ENCODE assay signal across 16 cellular contexts in genomic region chr12:38411947-38412346, GRCh38.
DNase-seq lines count a peak whose midpoint lies in the region; ATAC-seq, FAIRE-seq and TF ChIP-seq lines count a peak whose summit lies in the region.
"Had no signal": no experiment of that assay in that cellular context is flagged by ENCODE, and none has a peak within 500 bp of the region (broad histone marks: within the 10 kb centered on the region; RNA-seq: fewer than 3 reads in every experiment).

No MANE protein-coding gene starts in this region.

- H3K9ac ChIP-seq in K562 (ENCODE audit: insufficient read depth in 1 of 2, low read depth in 2 of 2, low read length in 2 of 2) (no peak overlapping the region), neuronal stem cell (ENCODE audit: low read depth, low read length, poor library complexity) (no peak overlapping the region)

- H3K27me3 Mint-ChIP-seq in GM23338 (ENCODE audit: insufficient read depth, low read depth, poor library complexity), result no peaks in the 10 kb centered on the region
- H3K27me3 Mint-ChIP-seq: CD4-positive, alpha-beta T cell had no signal

- in situ Hi-C loops in K562 (cut with MboI), result no loop called here

- TF ChIP-seq EP300 in A549 (IDR thresholded peaks at IDR 0.05), result no peak
- no peak for TF ChIP-seq EP300 in K562 (IDR thresholded peaks at IDR 0.05; ENCODE audit: low read length)

- no peak overlapping the region for H2BK120ac ChIP-seq in neuronal stem cell (ENCODE audit: low read depth, low read length)

- POLR2A ChIA-PET in A549 (lab: Yijun Ruan, JAX) (no interaction called here), K562 (lab: Yijun Ruan, JAX) (no interaction called here)

- H3K36me3 ChIP-seq in GM23338 (ENCODE audit: insufficient read depth) (no peaks in the 10 kb centered on the region), K562 (ENCODE audit: control insufficient read depth, insufficient read depth, low read length) (no peaks in the 10 kb centered on the region), neuronal stem cell (replicated peaks in 1 of 2; ENCODE audit: control insufficient read depth in 2 of 2, insufficient read depth in 2 of 2, low read length in 2 of 2) (no peaks in the 10 kb centered on the region)
- H3K36me3 ChIP-seq: BE2C had no signal

- H3F3A ChIP-seq in GM23338 (replicated peaks; ENCODE audit: low read depth), result no peaks in the 10 kb centered on the region

- intact Hi-C loops in K562 (cut with micrococcal nuclease), result no loop called here

- H2AK5ac ChIP-seq in neuronal stem cell (ENCODE audit: low read depth, low read length), result no peak overlapping the region

- TF ChIP-seq POLR2A in A549 (IDR thresholded peaks at IDR 0.05; ENCODE audit: low read length) (no peak), K562 (conservative IDR thresholded peaks at IDR 0.05) (no peak)

- H3K36me3 Mint-ChIP-seq in GM23338 (ENCODE audit: low read depth), result no peaks in the 10 kb centered on the region

- H3K27me3 ChIP-seq in GM23338 (ENCODE audit: insufficient read depth), result no peaks in the 10 kb centered on the region
- H3K27me3 ChIP-seq in K562 (ENCODE audit: control insufficient read depth in 2 of 2, insufficient read depth in 2 of 2, low read length in 2 of 2), result no peaks in the 10 kb centered on the region
- H3K27me3 ChIP-seq in neuronal stem cell (ENCODE audit: control insufficient read depth in 3 of 3, insufficient read depth in 3 of 3, low read depth in 1 of 3, low read length in 3 of 3), result no peaks in the 10 kb centered on the region

- FAIRE-seq in A549 (lab: Jason Lieb, UNC), result no peak
- FAIRE-seq in K562 (lab: Jason Lieb, UNC), result no peak
- FAIRE-seq: GM18507 had no signal

- CTCF ChIA-PET in A549 (lab: Yijun Ruan, JAX), result no interaction called here
- CTCF ChIA-PET in K562 (lab: Yijun Ruan, JAX; ENCODE audit: low intra/inter-chr PET ratio), result no interaction called here

- H3K4me1 ChIP-seq in A549, result no peaks in the 10 kb centered on the region
- peaks cover 26% of the 10 kb centered on the region; the same call in 1 of the 2 replicates for H3K4me1 ChIP-seq in GM23338 (ENCODE audit: insufficient read depth)
- no peaks in the 10 kb centered on the region for H3K4me1 ChIP-seq in K562 (replicated peaks in 1 of 2; ENCODE audit: control insufficient read depth in 2 of 2, insufficient read depth in 2 of 2, low read length in 2 of 2)
- peaks cover 0 to 6% of the 10 kb centered on the region in 2 donors for H3K4me1 ChIP-seq in neuronal stem cell (ENCODE audit: control insufficient read depth in 2 of 2, insufficient read depth in 1 of 2, low read depth in 1 of 2, low read length in 2 of 2)
- H3K4me1 ChIP-seq: BE2C, Caco-2 had no signal

- peaks cover under 1% of the 10 kb centered on the region for H3K9me3 Mint-ChIP-seq in GM23338

- no peak overlapping the region for H3K18ac ChIP-seq in neuronal stem cell (ENCODE audit: low read length)

- H3K4me3 ChIP-seq in A549, result no peak overlapping the region
- no peak overlapping the region for H3K4me3 ChIP-seq in GM23338
- H3K4me3 ChIP-seq in K562, result no peak overlapping the region
- no peak overlapping the region for H3K4me3 ChIP-seq in neuronal stem cell (ENCODE audit: low read length in 2 of 2)

- no peak for DNase-seq in A549 (ENCODE audit: low read depth in 1 of 2, low spot score in 1 of 2)
- DNase-seq in GM23338 (ENCODE audit: low spot score), result no peak
- no peak for DNase-seq in K562 (ENCODE audit: extremely low read depth in 1 of 4, low spot score in 3 of 4)
- no peak for DNase-seq in neuronal stem cell (ENCODE audit: low spot score)
- DNase-seq in UCSD-AML1 (lab: John Stamatoyannopoulos, UW; ENCODE audit: unreplicated experiment), result no peak
- no peak for DNase-seq in NCI-H345 treated with DMSO at 0.1 percent for 48 hours (lab: John Stamatoyannopoulos, UW; ENCODE audit: unreplicated experiment)
- DNase-seq: ACHN; BE2C; C1 segment of cervical spinal cord; Caco-2; CD4-positive, alpha-beta T cell; DMS153; DMS79; GDM1; HCEC 1CT had no signal

- TF ChIP-seq CTCF in A549 (IDR thresholded peaks at IDR 0.05) (no peak), GM23338 (conservative IDR thresholded peaks at IDR 0.05; ENCODE audit: low read depth in 2 of 2) (no peak), K562 (IDR thresholded peaks at IDR 0.05 in 2 of 3, conservative IDR thresholded peaks at IDR 0.05 in 1 of 3; ENCODE audit: insufficient read depth in 2 of 3, low read depth in 1 of 3, low read length in 3 of 3) (no peak)

- H4K20me1 ChIP-seq in GM23338 (replicated peaks; ENCODE audit: insufficient read depth) (no peaks in the 10 kb centered on the region), K562 (replicated peaks; ENCODE audit: control insufficient read depth, insufficient read depth, low read length) (no peaks in the 10 kb centered on the region)

- H4K91ac ChIP-seq in neuronal stem cell (ENCODE audit: low read depth, low read length, poor library complexity), result no peak overlapping the region

- H3K9me3 ChIP-seq in A549, result no peaks in the 10 kb centered on the region
- H3K9me3 ChIP-seq in K562 (replicated peaks; ENCODE audit: control insufficient read depth, insufficient read depth, low read depth, low read length), result no peaks in the 10 kb centered on the region
- no peaks in the 10 kb centered on the region for H3K9me3 ChIP-seq in neuronal stem cell (replicated peaks in 1 of 2; ENCODE audit: control insufficient read depth in 2 of 2, insufficient read depth in 1 of 2, low read depth in 1 of 2, low read length in 2 of 2)
- H3K9me3 ChIP-seq: BE2C, Caco-2 had no signal

- H4K8ac ChIP-seq in neuronal stem cell (ENCODE audit: low read depth, low read length), result no peak overlapping the region

- TF ChIP-seq RAD21 in A549 (conservative IDR thresholded peaks at IDR 0.05 in 1 of 2, IDR thresholded peaks at IDR 0.05 in 1 of 2) (no peak), K562 (CRISPR knock-in tag; conservative IDR thresholded peaks at IDR 0.05 in 1 of 2, IDR thresholded peaks at IDR 0.05 in 1 of 2) (no peak)

- H3K27ac Mint-ChIP-seq in GM23338, result peak overlapping the region; percentile 81
- H3K27ac Mint-ChIP-seq: CD4-positive, alpha-beta T cell had no signal

- H3K4ac ChIP-seq in neuronal stem cell (ENCODE audit: low read length), result no peak overlapping the region

- H3K79me1 ChIP-seq in neuronal stem cell (ENCODE audit: low read depth, low read length), result no peaks in the 10 kb centered on the region

- no peak overlapping the region for H2BK12ac ChIP-seq in neuronal stem cell (ENCODE audit: low read length)

- H3K79me2 ChIP-seq in GM23338 (replicated peaks; ENCODE audit: insufficient read depth) (no peaks in the 10 kb centered on the region), K562 (ENCODE audit: control insufficient read depth, insufficient read depth, low read length) (no peaks in the 10 kb centered on the region)

- H3K4me2 ChIP-seq in A549 (no peak overlapping the region), GM23338 (peak overlapping the region; percentile 44; the same call in 1 of the 2 replicates), K562 (ENCODE audit: insufficient read depth, low read length) (no peak overlapping the region), neuronal stem cell (ENCODE audit: insufficient read depth, low read length, poor library complexity, severe bottlenecking) (no peak overlapping the region)

- H3K4me1 Mint-ChIP-seq in GM23338, result peaks cover 23% of the 10 kb centered on the region

- H3K4me3 Mint-ChIP-seq in GM23338, result no peak overlapping the region
- H3K4me3 Mint-ChIP-seq: CD4-positive, alpha-beta T cell had no signal

- no peak overlapping the region for H3K27ac ChIP-seq in A549
- no peak overlapping the region for H3K27ac ChIP-seq in GM23338 (ENCODE audit: low read depth)
- H3K27ac ChIP-seq in K562 (ENCODE audit: extremely low read depth, low read depth, low read length), result no peak overlapping the region
- H3K27ac ChIP-seq in neuronal stem cell (replicated peaks; ENCODE audit: low read length), result no peak overlapping the region

- no peak overlapping the region for H2AFZ ChIP-seq in GM23338
- H2AFZ ChIP-seq in K562 (ENCODE audit: low read depth, low read length), result no peak overlapping the region
- peak overlapping the region; percentile 29 for H2AFZ ChIP-seq in neuronal stem cell (ENCODE audit: low read length)

- H3K23ac ChIP-seq in neuronal stem cell (ENCODE audit: low read depth, low read length, poor library complexity), result no peak overlapping the region

- H3K9me1 ChIP-seq in K562 (ENCODE audit: control insufficient read depth, insufficient read depth, low read length), result no peaks in the 10 kb centered on the region

- ATAC-seq in A549, result no peak
- no peak for ATAC-seq in GM23338
- ATAC-seq in K562, result no peak

- BruUV-seq in K562 (replicated peaks; lab: Mats Ljungman, UMichigan), result no TSS peak

- H3K9me2 ChIP-seq in GM23338 (ENCODE audit: insufficient read depth), result no peaks in the 10 kb centered on the region

- H2BK15ac ChIP-seq in neuronal stem cell (ENCODE audit: low read length), result no peak overlapping the region

- H3K14ac ChIP-seq in neuronal stem cell (ENCODE audit: low read length), result no peak overlapping the region

- H2BK5ac ChIP-seq in neuronal stem cell (ENCODE audit: low read length), result no peak overlapping the region

TF ChIP-seq in A549, 52 proteins besides CTCF, POLR2A, EP300 and RAD21:
- no peak for TF ChIP-seq ESRRA (IDR thresholded peaks at IDR 0.05; ENCODE audit: borderline replicate concordance, low read length)
- peak; percentile 92 for TF ChIP-seq MAFK (IDR thresholded peaks at IDR 0.05; ENCODE audit: partially characterized antibody)
- no peak for TF ChIP-seq SMC3 (IDR thresholded peaks at IDR 0.05)
- no peak for TF ChIP-seq JUNB (IDR thresholded peaks at IDR 0.05)

TF ChIP-seq in GM23338, 12 proteins besides CTCF, POLR2A, EP300 and RAD21 (continues in another document):
- TF ChIP-seq JUNB (IDR thresholded peaks at IDR 0.05; ENCODE audit: unreplicated experiment) (no peak), CREB1 (CRISPR knock-in tag; IDR thresholded peaks at IDR 0.05; ENCODE audit: low read depth) (no peak)

TF ChIP-seq in K562, 482 proteins besides CTCF, POLR2A, EP300 and RAD21:
- TF ChIP-seq MAFG (tag; conservative IDR thresholded peaks at IDR 0.05) (peak; percentile 49; the same call in 1 of the 2 replicates), ZNF316 (IDR thresholded peaks at IDR 0.05) (peak; percentile 49), MAFK (IDR thresholded peaks at IDR 0.05; ENCODE audit: low read length) (peak; percentile 76), CEBPB (tag; IDR thresholded peaks at IDR 0.05) (no peak), ZNF785 (CRISPR knock-in tag; IDR thresholded peaks at IDR 0.05) (no peak), MAFF (IDR thresholded peaks at IDR 0.05; ENCODE audit: low read length) (peak; percentile 83)

Comparison
In these comparisons a context has a peak if more than half of its experiments do, and no peak if none do; other contexts are left out.
1. Of the 35 proteins assayed by ChIP-seq in both K562 and A549: peak only in K562: none; only in A549: none; in both: MAFK; in neither: 34.